Comparison of ENCODE assay signal across 8 cellular contexts in genomic region chr19:44113138-44113783, GRCh38. TPM values are rescaled to one million over a fixed set of nuclear protein-coding genes. Genes with fewer than 3 reads are reported as not detected.
DNase-seq lines count a peak whose midpoint lies in the region; ATAC-seq and TF ChIP-seq lines count a peak whose summit lies in the region.

ZNF225 (plus strand) TSS chr19:44113399; CDS start chr19:44115828, 2,429 bp downstream.

- peak within 1 kb of the TSS; percentile 77 for H3K9ac ChIP-seq in Karpas-422 (ENCODE audit: low read length)

- H3K9me3 ChIP-seq in DOHH2 (ENCODE audit: control insufficient read depth, insufficient read depth, low read length) = peaks cover 19% of the 10 kb centered on the region
- peaks cover 19% of the 10 kb centered on the region for H3K9me3 ChIP-seq in Karpas-422 (ENCODE audit: low read length)

- H4K20me1 ChIP-seq in DOHH2 (ENCODE audit: control insufficient read depth, insufficient read depth, low read depth, low read length) (no peaks in the 10 kb centered on the region), Karpas-422 (ENCODE audit: insufficient read depth, low read depth, low read length) (no peaks in the 10 kb centered on the region)

- peak within 1 kb of the TSS; percentile 49 for H2AFZ ChIP-seq in Karpas-422 (ENCODE audit: low read length)

- H3K9me2 ChIP-seq in DOHH2 (replicated peaks; ENCODE audit: control insufficient read depth, low read length) (no peaks in the 10 kb centered on the region), Karpas-422 (replicated peaks; ENCODE audit: insufficient read depth, low read length) (no peaks in the 10 kb centered on the region)

- H3K27ac Mint-ChIP-seq in activated T-helper 2 cell treated with anti-CD3 and anti-CD28 coated beads, Interferon-gamma antibody, Interleukin-2, Interleukin-4, amounts not matched to agents 10 μg/mL and 5 μg/mL and 100 μg/mL, durations not matched to agents 14 hours and 24 hours and 36 hours = peak within 1 kb of the TSS; percentile 82
- H3K27ac Mint-ChIP-seq in natural killer cell = peak within 1 kb of the TSS; percentile 90 to 92

- peaks cover 49% of the 10 kb centered on the region for H3K36me3 Mint-ChIP-seq in activated T-helper 2 cell treated with anti-CD3 and anti-CD28 coated beads, Interferon-gamma antibody, Interleukin-2, Interleukin-4, amounts not matched to agents 10 μg/mL and 5 μg/mL and 100 μg/mL, durations not matched to agents 14 hours and 24 hours and 36 hours (ENCODE audit: low read depth)
- H3K36me3 Mint-ChIP-seq in natural killer cell = peaks cover 18% of the 10 kb centered on the region

- H3K27me3 ChIP-seq in DOHH2 (ENCODE audit: control insufficient read depth, low read length) = no peaks in the 10 kb centered on the region
- no peaks in the 10 kb centered on the region for H3K27me3 ChIP-seq in Karpas-422 (ENCODE audit: low read length)

- ATAC-seq in GM21825 (IDR thresholded peaks at IDR 0.05; ENCODE audit: unreplicated experiment) (peak; percentile 89), natural killer cell (peak; percentile 95 to 99 (median 95))

- intact Hi-C loops in activated T-helper 2 cell treated with anti-CD3 and anti-CD28 coated beads, Interferon-gamma antibody, Interleukin-2, Interleukin-4, amounts not matched to agents 10 μg/mL and 5 μg/mL and 100 μg/mL, durations not matched to agents 14 hours and 24 hours and 36 hours (cut with micrococcal nuclease) = loop anchor here (1.0 to 10.0 kb wide), 6 partner anchors 19 to 392 kb away; partner anchors contain the start of genes ZNF180, ZNF224, ZNF226 and ZNF227
- intact Hi-C loops in natural killer cell (cut with micrococcal nuclease) = no loop called here

- peak within 1 kb of the TSS; percentile 58 for H3K4me2 ChIP-seq in DOHH2 (ENCODE audit: low read length)
- peak within 1 kb of the TSS; percentile 80 for H3K4me2 ChIP-seq in Karpas-422 (ENCODE audit: low read depth, low read length, poor library complexity, severe bottlenecking)

- TF ChIP-seq CTCF in DOHH2 (IDR thresholded peaks at IDR 0.05; ENCODE audit: low read depth, low read length, poor library complexity, severe bottlenecking) (no peak), fibroblast of pulmonary artery (IDR thresholded peaks at IDR 0.05; ENCODE audit: low read length, missing control alignments) (no peak), natural killer cell (IDR thresholded peaks at IDR 0.05) (no peak)

- H3K4me1 Mint-ChIP-seq in activated T-helper 2 cell treated with anti-CD3 and anti-CD28 coated beads, Interferon-gamma antibody, Interleukin-2, Interleukin-4, amounts not matched to agents 10 μg/mL and 5 μg/mL and 100 μg/mL, durations not matched to agents 14 hours and 24 hours and 36 hours (ENCODE audit: low read depth) = peaks cover 14% of the 10 kb centered on the region
- H3K4me1 Mint-ChIP-seq in natural killer cell = peaks cover 23 to 31% of the 10 kb centered on the region in 2 donors

- no peaks in the 10 kb centered on the region for H3K27me3 Mint-ChIP-seq in activated T-helper 2 cell treated with anti-CD3 and anti-CD28 coated beads, Interferon-gamma antibody, Interleukin-2, Interleukin-4, amounts not matched to agents 10 μg/mL and 5 μg/mL and 100 μg/mL, durations not matched to agents 14 hours and 24 hours and 36 hours (ENCODE audit: low read depth)
- H3K27me3 Mint-ChIP-seq in natural killer cell (ENCODE audit: low read depth in 2 of 2) = no peaks in the 10 kb centered on the region

- H3K27ac ChIP-seq in DOHH2 (ENCODE audit: low read depth, low read length) (no peak within 1 kb of the TSS), Karpas-422 (ENCODE audit: low read length) (no peak within 1 kb of the TSS)

- H3K4me1 ChIP-seq in DOHH2 (ENCODE audit: control insufficient read depth, low read length) (no peaks in the 10 kb centered on the region; the same call in 1 of the 2 replicates), Karpas-422 (ENCODE audit: low read length) (peaks cover 14% of the 10 kb centered on the region)

- peaks cover 26% of the 10 kb centered on the region for H3K9me3 Mint-ChIP-seq in activated T-helper 2 cell treated with anti-CD3 and anti-CD28 coated beads, Interferon-gamma antibody, Interleukin-2, Interleukin-4, amounts not matched to agents 10 μg/mL and 5 μg/mL and 100 μg/mL, durations not matched to agents 14 hours and 24 hours and 36 hours
- H3K9me3 Mint-ChIP-seq in natural killer cell = peaks cover 6 to 12% of the 10 kb centered on the region in 2 donors

- H3K4me3 ChIP-seq in DOHH2 (ENCODE audit: low read length) (peak within 1 kb of the TSS; percentile 71), Karpas-422 (ENCODE audit: low read length) (peak within 1 kb of the TSS; percentile 79), fibroblast of pulmonary artery (replicated peaks; ENCODE audit: low read depth, low read length) (peak within 1 kb of the TSS; percentile 66)

- H3K79me2 ChIP-seq in DOHH2 (ENCODE audit: control insufficient read depth, low read length) = no peaks in the 10 kb centered on the region
- peaks cover 16% of the 10 kb centered on the region for H3K79me2 ChIP-seq in Karpas-422 (ENCODE audit: low read length)

- H3K4me3 Mint-ChIP-seq in activated T-helper 2 cell treated with anti-CD3 and anti-CD28 coated beads, Interferon-gamma antibody, Interleukin-2, Interleukin-4, amounts not matched to agents 10 μg/mL and 5 μg/mL and 100 μg/mL, durations not matched to agents 14 hours and 24 hours and 36 hours (ENCODE audit: low read depth) = peak within 1 kb of the TSS; percentile 99
- peak within 1 kb of the TSS; percentile 97 for H3K4me3 Mint-ChIP-seq in natural killer cell

- H3F3A ChIP-seq in DOHH2 (ENCODE audit: control insufficient read depth, insufficient read depth) = no peaks in the 10 kb centered on the region

- no peaks in the 10 kb centered on the region for H3K36me3 ChIP-seq in DOHH2 (ENCODE audit: control insufficient read depth, low read length)
- H3K36me3 ChIP-seq in Karpas-422 (ENCODE audit: insufficient read depth, low read length) = peaks cover 10% of the 10 kb centered on the region

- DNase-seq in Karpas-422 = peak; percentile 96
- DNase-seq in RPMI7951 (ENCODE audit: low read depth) = peak; percentile 99
- peak; percentile 81 for DNase-seq in activated T-helper 2 cell treated with anti-CD3 and anti-CD28 coated beads, Interferon-gamma antibody, Interleukin-2, Interleukin-4, amounts not matched to agents 10 μg/mL and 5 μg/mL and 100 μg/mL, durations not matched to agents 14 hours and 24 hours and 36 hours (ENCODE audit: low spot score)
- DNase-seq in fibroblast of pulmonary artery (ENCODE audit: low read depth) = peak; percentile 99
- DNase-seq in natural killer cell = peak; percentile 53
- DNase-seq in stimulated activated naive CD4-positive, alpha-beta T cell (lab: John Stamatoyannopoulos, UW) = peak; percentile 38 to 79 (median 70)

RNA-seq across cellular contexts. Expression of gene ZNF225, which starts in this region (rescaled TPM):
- total RNA-seq in Karpas-422 (2014; rRNA removed; shearing (Covaris generic); ENCODE audit: low replicate concordance) = 5.1 and 5.2 TPM in 2 replicates
- total RNA-seq in RPMI7951 (2014; rRNA removed; shearing (Covaris generic)) = 3.1 and 4.1 TPM in 2 replicates
- 3.5 and 3.6 TPM in 2 replicates for total RNA-seq in activated T-helper 2 cell treated with anti-CD3 and anti-CD28 coated beads, Interferon-gamma antibody, Interleukin-2, Interleukin-4, amounts not matched to agents 10 μg/mL and 5 μg/mL and 100 μg/mL, durations not matched to agents 14 hours and 24 hours and 36 hours
- 1 to 10 TPM; 1.5 to 3.6 (median 3.0) TPM for total RNA-seq in natural killer cell
